10 cellular contexts compared by ENCODE assay signal in genomic region chr10:5466451-5466996, GRCh38. TPM values are rescaled to one million over a fixed set of nuclear protein-coding genes. Genes with fewer than 3 reads are reported as not detected.
DNase-seq lines count a peak whose midpoint lies in the region; ATAC-seq, FAIRE-seq and TF ChIP-seq lines count a peak whose summit lies in the region.
"Had no signal": no experiment of that assay in that cellular context is flagged by ENCODE, and none has a peak within 500 bp of the region (broad histone marks: within the 10 kb centered on the region; RNA-seq: fewer than 3 reads in every experiment).

No MANE protein-coding gene starts in this region.

- H3K4me1 ChIP-seq in A549 (peaks cover 6% of the 10 kb centered on the region; the same call in 1 of the 3 replicates), body of pancreas (peaks cover 18% of the 10 kb centered on the region), lung (ENCODE audit: control insufficient read depth in 2 of 2, insufficient read depth in 2 of 2, low read length in 2 of 2) (no peaks in the 10 kb centered on the region)

- no peak for FAIRE-seq in A549 (lab: Jason Lieb, UNC)
- FAIRE-seq: D721Med had no signal

- H3K36me3 ChIP-seq in body of pancreas (replicated peaks in 1 of 2; ENCODE audit: insufficient read depth in 1 of 2, low read depth in 2 of 2): no peaks in the 10 kb centered on the region
- H3K36me3 ChIP-seq in lung (ENCODE audit: control insufficient read depth in 2 of 2, insufficient read depth in 2 of 2, low read length in 2 of 2): no peaks in the 10 kb centered on the region

- POLR2A ChIA-PET in A549 (lab: Yijun Ruan, JAX): no interaction called here

- H3K4me3 ChIP-seq in A549: no peak overlapping the region
- no peak overlapping the region for H3K4me3 ChIP-seq in body of pancreas
- H3K4me3 ChIP-seq in lung: no peak overlapping the region

- TF ChIP-seq EP300 in A549 (IDR thresholded peaks at IDR 0.05) (no peak), Ishikawa (IDR thresholded peaks at IDR 0.05; ENCODE audit: borderline replicate concordance) (no peak)

- WGBS in A549 (ENCODE audit: missing lambda C conversion rate): 60% methylated on average over 10 of the region's 11 CpGs
- WGBS in body of pancreas, 2 donors: 18 to 19% methylated on average over 7 to 10 of the region's 11 CpGs
- WGBS in lung, 2 donors: 49 to 53% methylated on average over 11 of the region's 11 CpGs

- H3K27ac ChIP-seq in A549 (peak overlapping the region in 1 of 2 experiments; percentile 34; a peak in 3 of 6 replicates), body of pancreas (peak overlapping the region; percentile 65 to 80 (median 80)), lung (ENCODE audit: low read depth in 1 of 2, low read length in 1 of 2) (peak overlapping the region in 1 of 2 donors; percentile 76), substantia nigra (ENCODE audit: low read depth, low read length, poor library complexity, severe bottlenecking) (no peak overlapping the region)

- CTCF ChIA-PET in A549 (lab: Yijun Ruan, JAX): interaction anchor here (0.8 to 2.3 kb wide), 3 partner anchors 22 to 163 kb away, joined by 3 to 11 read pairs (median 4); no protein-coding TSS in a partner anchor

- ATAC-seq in A549 (peak; percentile 12 to 53; a peak in 3 of 6 replicates), body of pancreas (peak; percentile 97), lung (ENCODE audit: insufficient read depth, low FRiP score) (peak; percentile 70), GM21528 (IDR thresholded peaks at IDR 0.05; ENCODE audit: low FRiP score, unreplicated experiment) (no peak)

- intact Hi-C loops in body of pancreas (cut with DNase I): no loop called here

- TF ChIP-seq POLR2A in A549 (IDR thresholded peaks at IDR 0.05; ENCODE audit: low read length): no peak
- peak in 2 of 3 donors; percentile 34 to 39 for TF ChIP-seq POLR2A in body of pancreas (IDR thresholded peaks at IDR 0.05)

- TF ChIP-seq RAD21 in A549 (conservative IDR thresholded peaks at IDR 0.05 in 1 of 2, IDR thresholded peaks at IDR 0.05 in 1 of 2): no peak
- no peak for TF ChIP-seq RAD21 in Ishikawa (IDR thresholded peaks at IDR 0.05; ENCODE audit: low read depth)

- no peaks in the 10 kb centered on the region for H3K27me3 ChIP-seq in body of pancreas
- H3K27me3 ChIP-seq in lung (ENCODE audit: control insufficient read depth, insufficient read depth): no peaks in the 10 kb centered on the region

- 0 out of 3 replicates have a peak overlapping the region, but pooled peaks have one; percentile 4 for H3K4me2 ChIP-seq in A549

- DNase-seq in A549 (ENCODE audit: low read depth in 1 of 2, low spot score in 1 of 2) (no peak), body of pancreas (peak; percentile 85 to 93 (median 92)), lung (ENCODE audit: low spot score) (peak; percentile 75), substantia nigra (lab: John Stamatoyannopoulos, UW) (no peak), RKO (ENCODE audit: low spot score) (no peak)
- DNase-seq in activated CD4-positive, CD25-positive, alpha-beta regulatory T cell treated with anti-CD3 and anti-CD28 coated beads, Interleukin-2, amount 50 U/mL, for 72 hours: no peak
- DNase-seq: hypothalamus had no signal

- TF ChIP-seq CTCF in A549 (IDR thresholded peaks at IDR 0.05) (no peak), body of pancreas (IDR thresholded peaks at IDR 0.05) (no peak), lung (IDR thresholded peaks at IDR 0.05; ENCODE audit: control extremely low read depth, extremely low read depth) (no peak)

- H3K9me3 ChIP-seq in A549 (no peaks in the 10 kb centered on the region), body of pancreas (no peaks in the 10 kb centered on the region), lung (ENCODE audit: control insufficient read depth in 2 of 2, insufficient read depth in 1 of 2, low read length in 1 of 2) (peaks cover 0 to 3% of the 10 kb centered on the region in 2 donors)

TF ChIP-seq in A549, 52 proteins besides CTCF, POLR2A, EP300 and RAD21:
- TF ChIP-seq MAZ (IDR thresholded peaks at IDR 0.05; ENCODE audit: borderline replicate concordance, low read depth, low read length) (no peak), EHMT2 (IDR thresholded peaks at IDR 0.05; ENCODE audit: low read depth) (no peak), ZNF302 (CRISPR knock-in tag; IDR thresholded peaks at IDR 0.05) (no peak), NR3C1 (IDR thresholded peaks at IDR 0.05) (no peak), HDAC2 (IDR thresholded peaks at IDR 0.05) (no peak), CEBPB (IDR thresholded peaks at IDR 0.05) (no peak), KDM1A (IDR thresholded peaks at IDR 0.05; ENCODE audit: low read depth) (no peak), BHLHE40 (IDR thresholded peaks at IDR 0.05; ENCODE audit: low read depth, low read length) (no peak), ESRRA (IDR thresholded peaks at IDR 0.05; ENCODE audit: borderline replicate concordance, low read length) (no peak), RARB (CRISPR knock-in tag; IDR thresholded peaks at IDR 0.05) (no peak), EHF (CRISPR knock-in tag; IDR thresholded peaks at IDR 0.05) (no peak), MYC (IDR thresholded peaks at IDR 0.05; ENCODE audit: borderline replicate concordance, low read length) (no peak), KDM5A (IDR thresholded peaks at IDR 0.05) (no peak), HOXA7 (CRISPR knock-in tag; IDR thresholded peaks at IDR 0.05) (no peak), ZC3H11A (IDR thresholded peaks at IDR 0.05) (no peak)
- TF ChIP-seq, protein P1, sequence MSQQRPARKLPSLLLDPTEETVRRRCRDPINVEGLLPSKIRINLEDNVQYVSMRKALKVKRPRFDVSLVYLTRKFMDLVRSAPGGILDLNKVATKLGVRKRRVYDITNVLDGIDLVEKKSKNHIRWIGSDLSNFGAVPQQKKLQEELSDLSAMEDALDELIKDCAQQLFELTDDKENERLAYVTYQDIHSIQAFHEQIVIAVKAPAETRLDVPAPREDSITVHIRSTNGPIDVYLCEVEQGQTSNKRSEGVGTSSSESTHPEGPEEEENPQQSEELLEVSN (IDR thresholded peaks at IDR 0.05; ENCODE audit: borderline replicate concordance, low read depth): no peak

TF ChIP-seq in Ishikawa, 13 proteins besides CTCF, POLR2A, EP300 and RAD21:
- TF ChIP-seq TCF12 (IDR thresholded peaks at IDR 0.05; ENCODE audit: low read depth): 0 out of 2 replicates have a peak, but pooled peaks have one; percentile 18
- TF ChIP-seq, protein P2, sequence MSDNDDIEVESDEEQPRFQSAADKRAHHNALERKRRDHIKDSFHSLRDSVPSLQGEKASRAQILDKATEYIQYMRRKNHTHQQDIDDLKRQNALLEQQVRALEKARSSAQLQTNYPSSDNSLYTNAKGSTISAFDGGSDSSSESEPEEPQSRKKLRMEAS (IDR thresholded peaks at IDR 0.05): no peak
- TF ChIP-seq TAF1 (IDR thresholded peaks at IDR 0.05; ENCODE audit: low read depth): no peak
- TF ChIP-seq ZBTB7A (IDR thresholded peaks at IDR 0.05; ENCODE audit: low read depth): no peak
- TF ChIP-seq CEBPB (IDR thresholded peaks at IDR 0.05): no peak
- TF ChIP-seq NFIC (IDR thresholded peaks at IDR 0.05): peak; percentile 48; the same call in 1 of the 2 replicates
- TF ChIP-seq, protein P3, sequence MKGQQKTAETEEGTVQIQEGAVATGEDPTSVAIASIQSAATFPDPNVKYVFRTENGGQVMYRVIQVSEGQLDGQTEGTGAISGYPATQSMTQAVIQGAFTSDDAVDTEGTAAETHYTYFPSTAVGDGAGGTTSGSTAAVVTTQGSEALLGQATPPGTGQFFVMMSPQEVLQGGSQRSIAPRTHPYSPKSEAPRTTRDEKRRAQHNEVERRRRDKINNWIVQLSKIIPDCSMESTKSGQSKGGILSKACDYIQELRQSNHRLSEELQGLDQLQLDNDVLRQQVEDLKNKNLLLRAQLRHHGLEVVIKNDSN (IDR thresholded peaks at IDR 0.05): no peak

RNA-seq across cellular contexts. Expression of gene CALML5, which starts 32.8 kb away (rescaled TPM):
- polyA plus RNA-seq in A549 (2011; rRNA removed) (not detected in 2 replicates), A549 (2017; fragmentation: RNase III; extraction: RNeasy Plus Mini Kit Qiagen cat#74134 plus additional on column Dnase treatment) (not detected in 3 replicates), lung (not detected)
- polyA plus RNA-seq in A549 (2012; cell fraction: cytosol; rRNA removed): not detected in 2 replicates
- polyA plus RNA-seq in A549 (2012; cell fraction: nucleus; rRNA removed): not detected in 2 replicates
- not detected in 2 replicates for polyA minus RNA-seq in A549 (2011; rRNA and poly(A)+ RNA removed)
- total RNA-seq in body of pancreas (not detected), lung (not detected)

RNA-seq across cellular contexts. Expression of gene NET1, which starts 54.2 kb away (rescaled TPM):
- polyA plus RNA-seq in A549 (2011; rRNA removed): 132 and 144 TPM in 2 replicates
- polyA plus RNA-seq in A549 (2012; cell fraction: cytosol; rRNA removed): 36.8 and 40.4 TPM in 2 replicates
- 17.0 and 17.3 TPM in 2 replicates for polyA plus RNA-seq in A549 (2012; cell fraction: nucleus; rRNA removed)
- polyA plus RNA-seq in A549 (2017; fragmentation: RNase III; extraction: RNeasy Plus Mini Kit Qiagen cat#74134 plus additional on column Dnase treatment): 36.3 to 43.4 TPM (median 42.9 TPM) in 3 replicates
- 149 and 173 TPM in 2 replicates for polyA minus RNA-seq in A549 (2011; rRNA and poly(A)+ RNA removed)
- total RNA-seq in body of pancreas: 10 to 100 TPM; 37.9 to 70.3 TPM
- 10 to 100 TPM; 52.9 to 98.7 TPM for total RNA-seq in lung
- polyA plus RNA-seq in lung: 10 to 100 TPM; 17.4 to 18.9 TPM

RNA-seq across cellular contexts. Expression of gene CALML3, which starts 58.2 kb away (rescaled TPM):
- not detected in 2 replicates for polyA plus RNA-seq in A549 (2011; rRNA removed)
- 0.01 TPM in 1 of 2 replicates, not detected in the other for polyA plus RNA-seq in A549 (2012; cell fraction: cytosol; rRNA removed)
- polyA plus RNA-seq in A549 (2012; cell fraction: nucleus; rRNA removed): not detected in 2 replicates
- not detected in 3 replicates for polyA plus RNA-seq in A549 (2017; fragmentation: RNase III; extraction: RNeasy Plus Mini Kit Qiagen cat#74134 plus additional on column Dnase treatment)
- polyA minus RNA-seq in A549 (2011; rRNA and poly(A)+ RNA removed): not detected in 2 replicates
- not detected for total RNA-seq in body of pancreas
- under 1 TPM in 1 of 2 donors, not detected in 1; 0.11 TPM for total RNA-seq in lung
- under 1 TPM; 0.02 to 0.04 TPM for polyA plus RNA-seq in lung

Comparison
In these comparisons a context has a peak if more than half of its experiments do, and no peak if none do; other contexts are left out.
1. DNase-seq: peak in body of pancreas (4 of 4) and lung (single experiment); none in A549 (0 of 2), substantia nigra (0 of 49), RKO (single experiment) and activated CD4-positive, CD25-positive, alpha-beta regulatory T cell treated with anti-CD3 and anti-CD28 coated beads, Interleukin-2, amount 50 U/mL, for 72 hours (single experiment).